Comparison of ENCODE assay signal across 25 cellular contexts in genomic region chr12:5230151-5230550, GRCh38.
DNase-seq lines count a peak whose midpoint lies in the region; TF ChIP-seq lines count a peak whose summit lies in the region.
"Had no signal": no experiment of that assay in that cellular context is flagged by ENCODE, and none has a peak within 500 bp of the region (broad histone marks: within the 10 kb centered on the region; RNA-seq: fewer than 3 reads in every experiment).

No MANE protein-coding gene starts in this region.

- no peak for TF ChIP-seq EP300 in sigmoid colon (IDR thresholded peaks at IDR 0.05)

- H3K4me3 ChIP-seq in AG04450 (ENCODE audit: low read depth, low read length) (no peak overlapping the region), sigmoid colon (no peak overlapping the region)
- H3K4me3 ChIP-seq: BLaER1, heart right ventricle, upper lobe of left lung had no signal

- H3K4me1 ChIP-seq in sigmoid colon, result no peaks in the 10 kb centered on the region
- H3K4me1 ChIP-seq: BLaER1, upper lobe of left lung had no signal

- H3K27ac ChIP-seq in AG04450 (ENCODE audit: low read depth, low read length) (no peak overlapping the region), sigmoid colon (no peak overlapping the region)
- H3K27ac ChIP-seq: BLaER1, heart right ventricle, upper lobe of left lung, WERI-Rb-1 had no signal

- DNase-seq in AG04450 (ENCODE audit: low read depth, low spot score) (peak; percentile 51), GM03348 (ENCODE audit: low spot score) (peak; percentile 57), SW480 (ENCODE audit: low spot score) (peak; percentile 27), hepatic stellate cell (ENCODE audit: low spot score) (peak; percentile 62), HUDEP-2 (lab: John Stamatoyannopoulos, UW; ENCODE audit: unreplicated experiment in 76 of 76) (no peak), germinal center (ENCODE audit: low spot score) (no peak), sigmoid colon (no peak), GM20000 (ENCODE audit: low spot score) (no peak)
- DNase-seq: activated CD4-positive, alpha-beta T cell treated with anti-CD3 and anti-CD28 coated beads for 4 hours; activated T-cell treated with anti-CD3 and anti-CD28 coated beads for 4 hours; anterior cingulate cortex; central memory CD4-positive, alpha-beta T cell; effector memory CD8-positive, alpha-beta T cell; erythroblast; GDM1; heart right ventricle; NCI-H1048; NCI-H2107; NCI-H748 treated with DMSO at 0.1 percent for 48 hours; SIG-M5; substantia nigra; T-helper 9 cell; upper lobe of left lung; WERI-Rb-1 had no signal

- TF ChIP-seq POLR2A in sigmoid colon (IDR thresholded peaks at IDR 0.05), result no peak

- CTCF ChIA-PET in AG04450 (lab: Charles Lee), result no interaction called here

- H3K36me3 ChIP-seq in sigmoid colon, result no peaks in the 10 kb centered on the region
- H3K36me3 ChIP-seq: BLaER1, heart right ventricle, upper lobe of left lung, WERI-Rb-1 had no signal

- TF ChIP-seq CTCF in AG04450 (IDR thresholded peaks at IDR 0.05; ENCODE audit: low read depth, low read length), result no peak
- no peak for TF ChIP-seq CTCF in sigmoid colon (IDR thresholded peaks at IDR 0.05)
- no peak for TF ChIP-seq CTCF in GM20000 (IDR thresholded peaks at IDR 0.05; ENCODE audit: extremely low read depth, missing control alignments)

- H3K27me3 ChIP-seq in AG04450 (ENCODE audit: control insufficient read depth, insufficient read depth, low read length), result peaks cover 3% of the 10 kb centered on the region
- no peaks in the 10 kb centered on the region for H3K27me3 ChIP-seq in sigmoid colon
- H3K27me3 ChIP-seq: BLaER1, upper lobe of left lung had no signal

- 87 to 88% methylated on average over 2 of the region's 2 CpGs for WGBS in sigmoid colon, 2 donors

- intact Hi-C loops in sigmoid colon (cut with DNase I), result no loop called here

- H3K9me3 ChIP-seq in AG04450 (ENCODE audit: control insufficient read depth, insufficient read depth, low read length) (no peaks in the 10 kb centered on the region), sigmoid colon (no peaks in the 10 kb centered on the region)
- H3K9me3 ChIP-seq: heart right ventricle, upper lobe of left lung had no signal

- POLR2A ChIA-PET in AG04450 (lab: Yijun Ruan, JAX), result interaction anchor here (0.6 kb wide), 1 partner anchor 1000 kb away, joined by 7 read pairs; no protein-coding TSS in a partner anchor

Comparison
In these comparisons a context has a peak if more than half of its experiments do, and no peak if none do; other contexts are left out.
1. DNase-seq: peak in AG04450 (single experiment), GM03348 (single experiment), SW480 (single experiment) and hepatic stellate cell (single experiment); none in HUDEP-2 (0 of 76), germinal center (single experiment), sigmoid colon (single experiment) and GM20000 (single experiment).